ENCODE assay signal across 8 cellular contexts in genomic region chr2:88628569-88628939, GRCh38. TPM values are rescaled to one million over a fixed set of nuclear protein-coding genes. Genes with fewer than 3 reads are reported as not detected.
DNase-seq lines count a peak whose midpoint lies in the region; ATAC-seq and TF ChIP-seq lines count a peak whose summit lies in the region.

No MANE protein-coding gene starts in this region.

- WGBS in GM23248 (ENCODE audit: low coverage in 1 of 2, low lambda C conversion rate in 2 of 2, missing lambda C conversion rate in 2 of 2), 2 experiments: 100% methylated on average over 8 of the region's 8 CpGs
- 83 to 91% (median 85%) methylated on average over 8 of the region's 8 CpGs for WGBS in spleen, 5 donors

- H3K9me3 ChIP-seq in GM23248 (ENCODE audit: low read depth): no peaks in the 10 kb centered on the region
- H3K9me3 ChIP-seq in iPS-18a (ENCODE audit: control insufficient read depth, low read depth, low read length): no peaks in the 10 kb centered on the region
- no peaks in the 10 kb centered on the region for H3K9me3 ChIP-seq in spleen

- TF ChIP-seq POLR2A in spleen (IDR thresholded peaks at IDR 0.05): no peak

- intact Hi-C loops in spleen (cut with DNase I; ENCODE audit: low total_unique reads): no loop called here

- peaks cover 4% of the 10 kb centered on the region; the same call in 1 of the 2 replicates for H4K20me1 ChIP-seq in GM23248 (ENCODE audit: insufficient read depth)

- peak overlapping the region; percentile 97 for H3K9ac ChIP-seq in GM23248
- H3K9ac ChIP-seq in iPS-18a (ENCODE audit: low read length): peak overlapping the region; percentile 76

- H3F3A ChIP-seq in GM23248 (ENCODE audit: insufficient read depth): no peaks in the 10 kb centered on the region

- H3K4me1 ChIP-seq in GM23248 (ENCODE audit: insufficient read depth) (peaks cover 20% of the 10 kb centered on the region), iPS-18a (ENCODE audit: control insufficient read depth, low read depth, low read length) (peaks cover 49% of the 10 kb centered on the region), spleen (peaks cover 14 to 48% (median 38%) of the 10 kb centered on the region in 6 donors)

- H3K27me3 ChIP-seq in GM23248 (replicated peaks; ENCODE audit: insufficient read depth) (no peaks in the 10 kb centered on the region), iPS-18a (ENCODE audit: control insufficient read depth, insufficient read depth, low read length) (no peaks in the 10 kb centered on the region), spleen (replicated peaks in 1 of 7) (no peaks in the 10 kb centered on the region)

- H3K79me2 ChIP-seq in GM23248 (ENCODE audit: insufficient read depth): peaks cover 34% of the 10 kb centered on the region

- in situ Hi-C loops in GM23248 (cut with MboI): no loop called here

- TF ChIP-seq CTCF in VCaP (conservative IDR thresholded peaks at IDR 0.05) (no peak), spleen (IDR thresholded peaks at IDR 0.05 in 8 of 11, conservative IDR thresholded peaks at IDR 0.05 in 3 of 11) (no peak)

- H3K27ac ChIP-seq in GM23248: peak overlapping the region; percentile 100
- peak overlapping the region; percentile 85 for H3K27ac ChIP-seq in VCaP
- no peak overlapping the region for H3K27ac ChIP-seq in iPS-18a (ENCODE audit: low read length)
- peak overlapping the region; percentile 95 to 100 (median 99) for H3K27ac ChIP-seq in spleen

- H3K9me2 ChIP-seq in GM23248 (ENCODE audit: insufficient read depth): no peaks in the 10 kb centered on the region

- H3K4me2 ChIP-seq in GM23248 (ENCODE audit: unreplicated experiment): peak overlapping the region; percentile 69

- DNase-seq in GM23248 (no peak), spleen (no peak), Kasumi-1 (lab: John Stamatoyannopoulos, UW) (no peak), NCI-H748 (lab: John Stamatoyannopoulos, UW; ENCODE audit: unreplicated experiment) (no peak), NCI-H1105 treated with DMSO at 0.1 percent for 48 hours (lab: John Stamatoyannopoulos, UW) (no peak)

- no peak for ATAC-seq in HG03460 (IDR thresholded peaks at IDR 0.05; ENCODE audit: unreplicated experiment)

- H3K4me3 ChIP-seq in GM23248 (peak overlapping the region; percentile 78), iPS-18a (ENCODE audit: low read length) (peak overlapping the region; percentile 77), spleen (peak overlapping the region in 7 of 8 donors; percentile 33 to 89 (median 82))

- H2AFZ ChIP-seq in GM23248: peak overlapping the region; percentile 79

- no peaks in the 10 kb centered on the region for H3K36me3 ChIP-seq in GM23248 (ENCODE audit: low read depth)
- no peaks in the 10 kb centered on the region for H3K36me3 ChIP-seq in iPS-18a (ENCODE audit: control insufficient read depth, low read depth, low read length)
- no peaks in the 10 kb centered on the region for H3K36me3 ChIP-seq in spleen

RNA-seq across cellular contexts. Expression of gene EIF2AK3, which starts 1.3 kb away (rescaled TPM):
- 15.5 and 15.9 TPM in 2 replicates for total RNA-seq in GM23248 (2014; rRNA removed; shearing (Covaris generic))
- 7.5 and 7.6 TPM in 2 replicates for polyA plus RNA-seq in GM23248 (2016; fragmentation: Nextera tagmentation; extraction: Ambion mirVana)
- 10 to 100 TPM; 17.6 to 29.8 (median 23.7) TPM for total RNA-seq in spleen
- polyA plus RNA-seq in spleen: 1 to 10 TPM; 4.3 to 5.4 (median 5.3) TPM
